In the genomic region with DNA sequence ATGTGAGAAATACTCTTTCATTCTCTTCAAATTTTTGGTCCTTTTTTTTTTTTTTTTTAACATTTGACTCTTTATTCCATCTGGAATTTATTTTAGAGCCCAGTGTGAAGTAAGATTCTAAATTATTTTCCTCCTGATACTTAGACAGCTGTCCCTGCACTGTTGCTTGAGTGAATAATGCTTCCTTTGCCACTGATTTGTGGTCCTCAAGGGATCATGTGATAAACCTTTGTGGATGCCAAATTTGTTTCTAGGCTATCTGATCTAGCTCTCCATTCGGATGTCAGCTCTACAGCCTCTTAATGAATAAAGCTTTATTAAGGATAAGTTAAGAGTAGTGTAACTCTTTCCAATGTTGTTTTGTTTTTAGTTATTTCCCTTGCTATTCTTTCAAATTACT, we compare ENCODE assay signal across 30 cellular contexts.
DNase-seq lines count a peak whose midpoint lies in the region; ATAC-seq and TF ChIP-seq lines count a peak whose summit lies in the region.
"Had no signal": no experiment of that assay in that cellular context is flagged by ENCODE, and none has a peak within 500 bp of the region (broad histone marks: within the 10 kb centered on the region; RNA-seq: fewer than 3 reads in every experiment).

No MANE protein-coding gene starts in this region.

- no peak overlapping the region for H3K4me3 ChIP-seq in ascending aorta
- no peak overlapping the region for H3K4me3 ChIP-seq in subcutaneous abdominal adipose tissue (ENCODE audit: low read depth in 1 of 5, low read length in 5 of 5)
- H3K4me3 ChIP-seq: A549, adrenal gland, heart right ventricle, mucosa of descending colon, pancreas, thyroid gland had no signal

- H3K4me1 ChIP-seq in ascending aorta (peaks cover 16 to 46% of the 10 kb centered on the region in 2 donors), subcutaneous abdominal adipose tissue (ENCODE audit: control insufficient read depth in 5 of 5, insufficient read depth in 5 of 5, low read length in 5 of 5) (peaks cover 2 to 28% (median 22%) of the 10 kb centered on the region in 5 donors)
- H3K4me1 ChIP-seq: A549, adrenal gland, pancreas had no signal

- no peaks in the 10 kb centered on the region for H3K27me3 ChIP-seq in ascending aorta
- no peaks in the 10 kb centered on the region for H3K27me3 ChIP-seq in subcutaneous abdominal adipose tissue (ENCODE audit: control insufficient read depth in 5 of 5, insufficient read depth in 4 of 5, low read length in 5 of 5)
- H3K27me3 ChIP-seq: adrenal gland, heart right ventricle, pancreas, thyroid gland had no signal

- no peaks in the 10 kb centered on the region for H3K9me3 ChIP-seq in ascending aorta
- no peaks in the 10 kb centered on the region for H3K9me3 ChIP-seq in subcutaneous abdominal adipose tissue (ENCODE audit: control insufficient read depth in 5 of 5, low read length in 5 of 5)
- H3K9me3 ChIP-seq: A549, adrenal gland, heart right ventricle, mucosa of descending colon, pancreas, thyroid gland had no signal

- H3K27ac ChIP-seq in ascending aorta, result peak overlapping the region; percentile 86 to 88
- H3K27ac ChIP-seq in subcutaneous abdominal adipose tissue (ENCODE audit: low read depth, low read length), result peak overlapping the region; percentile 26
- H3K27ac ChIP-seq: A549, adrenal gland, pancreas, thyroid gland, VCaP had no signal

- TF ChIP-seq CTCF in ascending aorta (IDR thresholded peaks at IDR 0.05), result no peak

- ATAC-seq in Right ventricle myocardium inferior (peak; percentile 29), Right ventricle myocardium superior (ENCODE audit: poor library complexity) (no peak), HG03159 (IDR thresholded peaks at IDR 0.05; ENCODE audit: unreplicated experiment) (no peak), HG02840 (IDR thresholded peaks at IDR 0.05; ENCODE audit: low FRiP score, unreplicated experiment) (no peak)
- ATAC-seq: A549; activated CD4-positive, alpha-beta T cell treated with anti-CD3 and anti-CD28 coated beads for 36 hours; activated T-helper 17 cell treated with anti-CD3 and anti-CD28 coated beads, Interleukin-2, amount 50 U/mL, for 72 hours; mucosa of descending colon; Panc1; pancreas; stimulated activated naive CD8-positive, alpha-beta T cell treated with anti-CD3 and anti-CD28 coated beads, Interleukin-15, amount 100 ng/mL, for 72 hours had no signal

- intact Hi-C loops in Right ventricle myocardium inferior (cut with DNase I) (no loop called here), Right ventricle myocardium superior (cut with DNase I) (no loop called here), ascending aorta (cut with DNase I) (no loop called here)

- no peak for DNase-seq in Right ventricle myocardium inferior (ENCODE audit: missing footprints)
- no peak for DNase-seq in Right ventricle myocardium superior
- DNase-seq in ascending aorta (ENCODE audit: low spot score in 2 of 2), result no peak
- peak; percentile 35 for DNase-seq in foreskin melanocyte
- no peak for DNase-seq in cerebellar cortex (ENCODE audit: low spot score)
- DNase-seq: activated CD4-positive, alpha-beta T cell treated with anti-CD3 and anti-CD28 coated beads for 36 hours; activated naive CD4-positive, alpha-beta T cell treated with anti-CD3 and anti-CD28 coated beads, Interleukin-2, amount 10 ng/mL, durations not matched to agents 7 days and 5 days; AML-193; CD4-positive, alpha-beta T cell; cortex of kidney; GOT3; heart right ventricle; kidney glomerular epithelial cell; mucosa of descending colon; NCI-H510A treated with DMSO at 0.1 percent for 48 hours; pancreas; SIG-M5; stimulated activated CD8-positive, alpha-beta memory T cell treated with anti-CD3 and anti-CD28 coated beads, Interleukin-4, amount 100 ng/mL, for 48 hours; stimulated activated naive CD8-positive, alpha-beta T cell treated with anti-CD3 and anti-CD28 coated beads, Interleukin-15, amount 100 ng/mL, for 72 hours; SW 1271; T-helper 9 cell; thyroid gland had no signal

- no peaks in the 10 kb centered on the region for H3K36me3 ChIP-seq in ascending aorta
- peaks cover 3 to 25% (median 22%) of the 10 kb centered on the region in 5 donors for H3K36me3 ChIP-seq in subcutaneous abdominal adipose tissue (ENCODE audit: control insufficient read depth in 5 of 5, insufficient read depth in 5 of 5, low read length in 5 of 5)
- H3K36me3 ChIP-seq: adrenal gland, heart right ventricle, pancreas, thyroid gland had no signal

- no peak overlapping the region for H3K9ac ChIP-seq in subcutaneous abdominal adipose tissue (ENCODE audit: low read length in 5 of 5)
